ENCODE assay signal across 8 cellular contexts in genomic region chr10:101062231-101063161, GRCh38. TPM values are rescaled to one million over a fixed set of nuclear protein-coding genes. Genes with fewer than 3 reads are reported as not detected.
DNase-seq lines count a peak whose midpoint lies in the region; ATAC-seq and TF ChIP-seq lines count a peak whose summit lies in the region.

No MANE protein-coding gene starts in this region.

- H3K4me3 Mint-ChIP-seq in activated CD4-positive, alpha-beta memory T cell treated with anti-CD3 and anti-CD28 coated beads for 36 hours = peak overlapping the region; percentile 51
- H3K4me3 Mint-ChIP-seq in natural killer cell = peak overlapping the region; percentile 75

- H3K4me1 Mint-ChIP-seq in activated CD4-positive, alpha-beta memory T cell treated with anti-CD3 and anti-CD28 coated beads for 36 hours (ENCODE audit: low read depth) = peaks cover 26% of the 10 kb centered on the region
- peaks cover 30 to 51% of the 10 kb centered on the region in 2 donors for H3K4me1 Mint-ChIP-seq in natural killer cell

- H3K27me3 Mint-ChIP-seq in activated CD4-positive, alpha-beta memory T cell treated with anti-CD3 and anti-CD28 coated beads for 36 hours = peaks cover 32% of the 10 kb centered on the region
- H3K27me3 Mint-ChIP-seq in natural killer cell (ENCODE audit: low read depth in 2 of 2) = peaks cover 26 to 29% of the 10 kb centered on the region in 2 donors

- H3K9me3 ChIP-seq in upper lobe of right lung = no peaks in the 10 kb centered on the region

- H3K4me1 ChIP-seq in upper lobe of right lung = peaks cover 52% of the 10 kb centered on the region

- peak overlapping the region; percentile 96 for H3K4me3 ChIP-seq in AG04449 (ENCODE audit: low read depth, low read length)
- H3K4me3 ChIP-seq in epithelial cell of esophagus (ENCODE audit: low read length) = peak overlapping the region; percentile 13
- peak overlapping the region; percentile 81 for H3K4me3 ChIP-seq in upper lobe of right lung

- H3K9me3 Mint-ChIP-seq in activated CD4-positive, alpha-beta memory T cell treated with anti-CD3 and anti-CD28 coated beads for 36 hours = no peaks in the 10 kb centered on the region
- no peaks in the 10 kb centered on the region for H3K9me3 Mint-ChIP-seq in natural killer cell

- H3K27ac Mint-ChIP-seq in activated CD4-positive, alpha-beta memory T cell treated with anti-CD3 and anti-CD28 coated beads for 36 hours = no peak overlapping the region
- H3K27ac Mint-ChIP-seq in natural killer cell = peak overlapping the region; percentile 69 to 86

- no peaks in the 10 kb centered on the region for H3K27me3 ChIP-seq in upper lobe of right lung

- POLR2A ChIA-PET in AG04449 (lab: Yijun Ruan, JAX) = interaction anchor here (1.8 to 3.5 kb wide), 3 partner anchors 10 to 30 kb away, joined by 7 to 16 read pairs (median 10); no protein-coding TSS in a partner anchor
- POLR2A ChIA-PET in activated CD4-positive, alpha-beta memory T cell treated with anti-CD3 and anti-CD28 coated beads for 36 hours (lab: Charles Lee) = interaction anchor here (1.1 to 1.2 kb wide), 2 partner anchors 17 to 84 kb away, joined by 3 read pairs; no protein-coding TSS in a partner anchor

- CTCF ChIA-PET in AG04449 (lab: Yijun Ruan, JAX) = interaction anchor here (1.1 to 34.2 kb wide), 12 partner anchors 7 to 79 kb away, joined by 3 to 1481 read pairs (median 12); partner anchors contain the start of genes LZTS2, PDZD7 and SFXN3
- CTCF ChIA-PET in activated CD4-positive, alpha-beta memory T cell treated with anti-CD3 and anti-CD28 coated beads for 36 hours (lab: Charles Lee) = interaction anchor here (0.9 to 16.0 kb wide), 10 partner anchors 10 to 178 kb away, joined by 3 to 559 read pairs (median 5); partner anchors contain the start of genes PDZD7 and SFXN3

- no peak for DNase-seq in AG04449 (ENCODE audit: low read depth, low spot score)
- DNase-seq in NCI-H2171 treated with DMSO at 0.1 percent for 48 hours (lab: John Stamatoyannopoulos, UW) = peak; percentile 58
- peak; percentile 71 for DNase-seq in activated CD4-positive, alpha-beta memory T cell treated with anti-CD3 and anti-CD28 coated beads for 36 hours
- DNase-seq in epithelial cell of esophagus (ENCODE audit: low read depth) = peak; percentile 37
- DNase-seq in natural killer cell = peak; percentile 56
- peak; percentile 87 for DNase-seq in upper lobe of right lung
- no peak for DNase-seq in mesenteric fat pad (ENCODE audit: low spot score)

- ATAC-seq in GM18868 (IDR thresholded peaks at IDR 0.05; ENCODE audit: unreplicated experiment) (peak; percentile 29), natural killer cell (peak in 2 of 3 donors; percentile 41 to 44), upper lobe of right lung (peak; percentile 34)

- peak overlapping the region; percentile 98 for H3K27ac ChIP-seq in upper lobe of right lung

- TF ChIP-seq CTCF in AG04449 (IDR thresholded peaks at IDR 0.05; ENCODE audit: insufficient read depth, low read length, missing control alignments) (peak; percentile 54), epithelial cell of esophagus (IDR thresholded peaks at IDR 0.05; ENCODE audit: insufficient read depth, low read depth, low read length, missing control alignments) (peak; percentile 1), natural killer cell (IDR thresholded peaks at IDR 0.05) (peak; percentile 64), upper lobe of right lung (IDR thresholded peaks at IDR 0.05) (peak; percentile 65)

- intact Hi-C loops in activated CD4-positive, alpha-beta memory T cell treated with anti-CD3 and anti-CD28 coated beads for 36 hours (cut with micrococcal nuclease) = loop anchor here (10.0 kb wide), 1 partner anchor 292 kb away; the partner anchor contains the start of gene BTRC
- intact Hi-C loops in natural killer cell (cut with micrococcal nuclease) (no loop called here), upper lobe of right lung (cut with DNase I) (no loop called here)

- no peaks in the 10 kb centered on the region for H3K36me3 ChIP-seq in upper lobe of right lung

- H3K36me3 Mint-ChIP-seq in activated CD4-positive, alpha-beta memory T cell treated with anti-CD3 and anti-CD28 coated beads for 36 hours = no peaks in the 10 kb centered on the region
- H3K36me3 Mint-ChIP-seq in natural killer cell = no peaks in the 10 kb centered on the region

RNA-seq across cellular contexts. Expression of gene KAZALD1, which starts 0.7 kb away (rescaled TPM):
- total RNA-seq in activated CD4-positive, alpha-beta memory T cell treated with anti-CD3 and anti-CD28 coated beads for 36 hours = 1 to 10 TPM in 1 of 2 experiments, under 1 TPM in 1; 0.58 to 1.3 TPM
- total RNA-seq in natural killer cell (under 1 TPM in 1 of 3 donors, not detected in 2; 0.49 TPM), upper lobe of right lung (8.4 TPM), mesenteric fat pad (1.9 TPM)

RNA-seq across cellular contexts. Expression of gene SFXN3, which starts 31.5 kb away (rescaled TPM):
- total RNA-seq in activated CD4-positive, alpha-beta memory T cell treated with anti-CD3 and anti-CD28 coated beads for 36 hours = 10 to 100 TPM; 40.4 to 41.9 TPM
- total RNA-seq in natural killer cell = 10 to 100 TPM; 59.7 to 74.5 (median 68.9) TPM
- 49.2 TPM for total RNA-seq in upper lobe of right lung
- total RNA-seq in mesenteric fat pad = 46.5 TPM

RNA-seq across cellular contexts. Expression of gene PDZD7, which starts 31.6 kb away (rescaled TPM):
- under 1 TPM; 0.31 to 0.93 TPM for total RNA-seq in activated CD4-positive, alpha-beta memory T cell treated with anti-CD3 and anti-CD28 coated beads for 36 hours
- total RNA-seq in natural killer cell (1 to 10 TPM in 1 of 3 donors, under 1 TPM in 2; 0.35 to 1.2 (median 0.52) TPM), upper lobe of right lung (1.6 TPM), mesenteric fat pad (0.55 TPM)

Comparison
In these comparisons a context has a peak if more than half of its experiments do, and no peak if none do; other contexts are left out.
1. DNase-seq: peak in NCI-H2171 treated with DMSO at 0.1 percent for 48 hours (single experiment), activated CD4-positive, alpha-beta memory T cell treated with anti-CD3 and anti-CD28 coated beads for 36 hours (single experiment), epithelial cell of esophagus (single experiment), natural killer cell (single experiment) and upper lobe of right lung (single experiment); none in AG04449 (single experiment) and mesenteric fat pad (single experiment).
2. H3K4me3 ChIP-seq: peak in every context shown above with its lines; median percentile 96 in AG04449; 81 in upper lobe of right lung; 13 in epithelial cell of esophagus.
3. CTCF ChIP-seq: peak in every context shown above with its lines; median percentile 65 in upper lobe of right lung; 64 in natural killer cell; 54 in AG04449; 1 in epithelial cell of esophagus.
4. Peak in every context shown above with its lines, with median percentiles within 50 percentile points of each other: ATAC-seq.